Comparison of ENCODE assay signal across 22 cellular contexts in genomic region chr10:93719901-93720300, GRCh38. TPM values are rescaled to one million over a fixed set of nuclear protein-coding genes. Genes with fewer than 3 reads are reported as not detected.
DNase-seq lines count a peak whose midpoint lies in the region; ATAC-seq, FAIRE-seq and TF ChIP-seq lines count a peak whose summit lies in the region.
"Had no signal": no experiment of that assay in that cellular context is flagged by ENCODE, and none has a peak within 500 bp of the region (broad histone marks: within the 10 kb centered on the region; RNA-seq: fewer than 3 reads in every experiment).

No MANE protein-coding gene starts in this region.

- peak overlapping the region; percentile 83 for H2AFZ ChIP-seq in GM23338
- H2AFZ ChIP-seq in osteoblast (ENCODE audit: low read length) = no peak overlapping the region

- TF ChIP-seq CTCF in GM23338 (conservative IDR thresholded peaks at IDR 0.05; ENCODE audit: low read depth in 2 of 2) = no peak
- no peak for TF ChIP-seq CTCF in glutamatergic neuron (IDR thresholded peaks at IDR 0.05; ENCODE audit: partially characterized antibody, unreplicated experiment)
- no peak for TF ChIP-seq CTCF in osteoblast (IDR thresholded peaks at IDR 0.05; ENCODE audit: extremely low read depth, low read depth, low read length)

- H3K4me2 ChIP-seq in GM23338 (peak overlapping the region; percentile 68), osteoblast (ENCODE audit: insufficient read depth, low read length) (no peak overlapping the region)
- H3K4me2 ChIP-seq: A549 had no signal

- H3K4me1 Mint-ChIP-seq in GM23338 (peaks cover 20% of the 10 kb centered on the region), glutamatergic neuron (ENCODE audit: low read depth, unreplicated experiment) (peaks cover 7% of the 10 kb centered on the region)
- H3K4me1 Mint-ChIP-seq: CD8-positive, alpha-beta memory T cell had no signal

- H3K27ac Mint-ChIP-seq in GM23338 (no peak overlapping the region), glutamatergic neuron (ENCODE audit: unreplicated experiment) (no peak overlapping the region)
- H3K27ac Mint-ChIP-seq: CD4-positive, alpha-beta T cell; CD8-positive, alpha-beta memory T cell; HFFc6 had no signal

- H3K79me2 ChIP-seq in GM23338 (replicated peaks; ENCODE audit: insufficient read depth) (no peaks in the 10 kb centered on the region), osteoblast (ENCODE audit: insufficient read depth, low read length) (no peaks in the 10 kb centered on the region)

- H3K27me3 ChIP-seq in GM23338 (ENCODE audit: insufficient read depth) (no peaks in the 10 kb centered on the region), osteoblast (ENCODE audit: insufficient read depth, low read length) (peaks cover 17% of the 10 kb centered on the region)
- H3K27me3 ChIP-seq: BE2C; BLaER1 treated with 17β-estradiol and CSF1 and Interleukin-3, amounts not matched to agents 10 nM and 100 nM had no signal

- no peak overlapping the region for H3K27ac ChIP-seq in GM23338 (ENCODE audit: low read depth)
- H3K27ac ChIP-seq in osteoblast (ENCODE audit: low read depth, low read length) = no peak overlapping the region
- H3K27ac ChIP-seq: A549; BLaER1 treated with 17β-estradiol and CSF1 and Interleukin-3, amounts not matched to agents 10 nM and 100 nM had no signal

- H3K9me3 Mint-ChIP-seq in GM23338 = no peaks in the 10 kb centered on the region
- peaks cover 1% of the 10 kb centered on the region for H3K9me3 Mint-ChIP-seq in glutamatergic neuron (ENCODE audit: unreplicated experiment)
- H3K9me3 Mint-ChIP-seq: CD4-positive, alpha-beta T cell; CD8-positive, alpha-beta memory T cell; H9; HFFc6 had no signal

- FAIRE-seq in GM12891 (lab: Jason Lieb, UNC) = no peak
- FAIRE-seq: A549, D721Med, G401.6 had no signal

- H3K9me2 ChIP-seq in GM23338 (ENCODE audit: insufficient read depth) = 0 out of 2 replicates have a peak, but pooled peaks cover 2% of the 10 kb centered on the region

- H3K4me3 Mint-ChIP-seq in GM23338 (no peak overlapping the region), glutamatergic neuron (ENCODE audit: unreplicated experiment) (peak overlapping the region; percentile 23)
- H3K4me3 Mint-ChIP-seq: CD4-positive, alpha-beta T cell; CD8-positive, alpha-beta memory T cell; HFFc6 had no signal

- DNase-seq in GM23338 (ENCODE audit: low spot score) = no peak
- peak; percentile 78 for DNase-seq in cerebellar cortex (ENCODE audit: low spot score)
- DNase-seq in glutamatergic neuron = no peak
- peak; percentile 41 for DNase-seq in osteoblast (ENCODE audit: insufficient read length, low spot score, missing footprints)
- no peak for DNase-seq in DMS79 (lab: John Stamatoyannopoulos, UW)
- DNase-seq in GM12891 (ENCODE audit: insufficient read length, low spot score) = no peak
- DNase-seq: 8988T; ACHN; CD4-positive, alpha-beta T cell; CD8-positive, alpha-beta memory T cell; DMS 273 treated with DMSO at 0.1 percent for 48 hours; DMS79 treated with DMSO at 0.1 percent for 48 hours; HFFc6 had no signal

- ATAC-seq in GM23338 (peak; percentile 43), GM18519 (IDR thresholded peaks at IDR 0.05; ENCODE audit: low FRiP score, unreplicated experiment) (no peak)

- H3K36me3 Mint-ChIP-seq in GM23338 (ENCODE audit: low read depth) = no peaks in the 10 kb centered on the region
- no peaks in the 10 kb centered on the region for H3K36me3 Mint-ChIP-seq in glutamatergic neuron (ENCODE audit: unreplicated experiment)
- H3K36me3 Mint-ChIP-seq: CD14-positive monocyte had no signal

- H3K36me3 ChIP-seq in GM23338 (ENCODE audit: insufficient read depth) (0 out of 2 replicates have a peak, but pooled peaks cover 3% of the 10 kb centered on the region), osteoblast (ENCODE audit: insufficient read depth, low read length) (no peaks in the 10 kb centered on the region)
- H3K36me3 ChIP-seq: BE2C; BLaER1 treated with 17β-estradiol and CSF1 and Interleukin-3, amounts not matched to agents 10 nM and 100 nM had no signal

- no peak for TF ChIP-seq POLR2A in GM12891 (IDR thresholded peaks at IDR 0.05; ENCODE audit: low read depth, low read length)

- H3K4me1 ChIP-seq in GM23338 (ENCODE audit: insufficient read depth) = peaks cover 35% of the 10 kb centered on the region
- no peaks in the 10 kb centered on the region for H3K4me1 ChIP-seq in osteoblast (ENCODE audit: insufficient read depth, low read length)
- H3K4me1 ChIP-seq: BE2C had no signal

- 0 out of 2 replicates have a peak overlapping the region, but pooled peaks have one; percentile 12 for H3K4me3 ChIP-seq in GM23338
- H3K4me3 ChIP-seq in osteoblast (ENCODE audit: insufficient read depth, low read length) = no peak overlapping the region
- H3K4me3 ChIP-seq: A549; BLaER1 treated with 17β-estradiol and CSF1 and Interleukin-3, amounts not matched to agents 10 nM and 100 nM had no signal

- H3K27me3 Mint-ChIP-seq in GM23338 (ENCODE audit: insufficient read depth, low read depth, poor library complexity) = peaks cover 2% of the 10 kb centered on the region
- H3K27me3 Mint-ChIP-seq in glutamatergic neuron (ENCODE audit: unreplicated experiment) = peaks cover 2% of the 10 kb centered on the region

- H3K9me3 ChIP-seq in osteoblast (ENCODE audit: low read depth, low read length) = no peaks in the 10 kb centered on the region
- H3K9me3 ChIP-seq: A549; BE2C; BLaER1 treated with 17β-estradiol and CSF1 and Interleukin-3, amounts not matched to agents 10 nM and 100 nM had no signal

- H3F3A ChIP-seq in GM23338 (replicated peaks; ENCODE audit: low read depth) = no peaks in the 10 kb centered on the region

- H4K20me1 ChIP-seq in GM23338 (replicated peaks; ENCODE audit: insufficient read depth) (no peaks in the 10 kb centered on the region), osteoblast (ENCODE audit: insufficient read depth, low read length) (no peaks in the 10 kb centered on the region)
- H4K20me1 ChIP-seq: BLaER1 treated with 17β-estradiol and CSF1 and Interleukin-3, amounts not matched to agents 10 nM and 100 nM had no signal

TF ChIP-seq in GM23338, 12 proteins besides CTCF, POLR2A, EP300 and RAD21 (continues in another document):
- TF ChIP-seq POLR2AphosphoS5 (IDR thresholded peaks at IDR 0.05; ENCODE audit: low read depth) = no peak
- TF ChIP-seq NANOG (IDR thresholded peaks at IDR 0.05; ENCODE audit: borderline replicate concordance) = no peak
- TF ChIP-seq STAT1 (IDR thresholded peaks at IDR 0.05; ENCODE audit: unreplicated experiment) = no peak
- no peak for TF ChIP-seq ETS1 (IDR thresholded peaks at IDR 0.05)

TF ChIP-seq in GM12891, 5 proteins besides CTCF, POLR2A, EP300 and RAD21:
- TF ChIP-seq POLR2AphosphoS5 (IDR thresholded peaks at IDR 0.05; ENCODE audit: low read depth, low read length) = no peak

RNA-seq across cellular contexts. Expression of gene FRA10AC1, which starts 17.5 kb away (rescaled TPM):
- total RNA-seq in GM23338 (2014; rRNA removed; shearing (Covaris generic)) = 12.1 and 51.5 TPM in 2 replicates
- 34.3 and 35.4 TPM in 2 replicates for polyA plus RNA-seq in GM23338 (2016; fragmentation: Nextera tagmentation; extraction: Ambion mirVana)
- total RNA-seq in glutamatergic neuron (ENCODE audit: unreplicated experiment) (17.7 TPM), osteoblast (8.7 and 28.3 TPM in 2 replicates)
- polyA plus RNA-seq in GM12891 (2012; ENCODE audit: low read depth, missing spikeins) = 12.3 TPM

RNA-seq across cellular contexts. Expression of gene LGI1, which starts 37.8 kb away (rescaled TPM):
- total RNA-seq in GM23338 (2014; rRNA removed; shearing (Covaris generic)) = 0.28 TPM in 1 of 2 replicates, not detected in the other
- polyA plus RNA-seq in GM23338 (2016; fragmentation: Nextera tagmentation; extraction: Ambion mirVana) = 0.28 and 0.31 TPM in 2 replicates
- 174 TPM for total RNA-seq in glutamatergic neuron (ENCODE audit: unreplicated experiment)
- 0.29 TPM in 1 of 2 replicates, not detected in the other for total RNA-seq in osteoblast
- polyA plus RNA-seq in GM12891 (2012; ENCODE audit: low read depth, missing spikeins) = not detected
- total RNA-seq: CD4-positive, alpha-beta T cell; CD8-positive, alpha-beta memory T cell; Daoy; HFFc6 had no signal
- polyA plus RNA-seq: A549; CD14-positive monocyte; CD8-positive, alpha-beta memory T cell had no signal

Comparison
In these comparisons a context has a peak if more than half of its experiments do, and no peak if none do; other contexts are left out.
1. DNase-seq: peak in cerebellar cortex (single experiment) and osteoblast (single experiment); none in GM23338 (single experiment), glutamatergic neuron (single experiment), DMS79 (single experiment) and GM12891 (single experiment).
2. RNA of gene LGI1, which starts 37.8 kb away (total RNA-seq): 174 TPM in glutamatergic neuron (single experiment); 0.28 TPM in GM23338 and 0.29 TPM in osteoblast; every median in the first group is over 100 times any median in the second.